14 cellular contexts compared by ENCODE assay signal in the genomic region with DNA sequence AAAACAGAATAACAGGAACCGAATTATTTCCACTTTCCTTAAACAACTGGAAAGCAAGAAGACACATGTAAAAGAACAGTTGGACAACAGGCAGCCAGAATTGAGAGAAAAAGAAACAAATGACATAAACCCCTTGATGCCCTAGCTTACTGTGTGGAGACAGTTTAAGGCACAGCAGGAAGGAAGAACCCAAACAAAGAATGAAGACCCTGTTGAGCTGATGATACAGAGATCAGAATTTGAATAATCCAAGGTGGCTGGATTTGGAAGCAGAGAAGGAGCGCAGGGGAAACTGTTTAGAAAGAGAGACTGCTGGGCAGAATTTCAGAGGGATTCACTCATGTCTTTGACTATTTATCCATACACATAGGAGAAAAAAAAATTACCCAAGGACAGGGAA.
DNase-seq lines count a peak whose midpoint lies in the region; ATAC-seq and TF ChIP-seq lines count a peak whose summit lies in the region.
"Had no signal": no experiment of that assay in that cellular context is flagged by ENCODE, and none has a peak within 500 bp of the region (broad histone marks: within the 10 kb centered on the region; RNA-seq: fewer than 3 reads in every experiment).

No MANE protein-coding gene starts in this region.

- no peak overlapping the region for H3K4me3 ChIP-seq in NT2/D1 (ENCODE audit: insufficient read length, low read depth)
- H3K4me3 ChIP-seq in suprapubic skin: no peak overlapping the region
- H3K4me3 ChIP-seq in upper lobe of left lung: no peak overlapping the region
- H3K4me3 ChIP-seq: BLaER1, SJCRH30 had no signal

- no peak overlapping the region for H2AFZ ChIP-seq in H9 (ENCODE audit: low read length)

- no peak overlapping the region for H3K14ac ChIP-seq in H9 (ENCODE audit: insufficient read depth, low read length)

- H3K4me3 Mint-ChIP-seq in H9: no peak overlapping the region

- H3K18ac ChIP-seq in H9 (ENCODE audit: insufficient read length, low read depth, low read length): no peak overlapping the region

- no peaks in the 10 kb centered on the region for H3K27me3 Mint-ChIP-seq in H9 (ENCODE audit: low read depth)

- H3K79me2 ChIP-seq in H9 (ENCODE audit: insufficient read depth, low read length): no peaks in the 10 kb centered on the region

- no peak for TF ChIP-seq CTCF in H9 (conservative IDR thresholded peaks at IDR 0.05)
- no peak for TF ChIP-seq CTCF in suprapubic skin (IDR thresholded peaks at IDR 0.05)
- TF ChIP-seq CTCF in upper lobe of left lung (IDR thresholded peaks at IDR 0.05): no peak

- peak overlapping the region in 2 of 3 experiments; percentile 2 to 73; a peak in 3 of 7 replicates for H3K27ac Mint-ChIP-seq in H9

- DNase-seq in H9 (no peak), NT2/D1 (ENCODE audit: low read depth, low spot score) (peak; percentile 48), iPS DF 19.7 (ENCODE audit: low read depth, low spot score) (peak; percentile 20), retina (peak; percentile 1), suprapubic skin (ENCODE audit: low spot score in 2 of 2) (no peak), upper lobe of left lung (no peak)
- DNase-seq: CD8-positive, alpha-beta memory T cell; NCI-H1105 treated with DMSO at 0.1 percent for 48 hours; NCI-H2029; NCI-H510A; SJCRH30 had no signal

- H3T11ph ChIP-seq in H9 (ENCODE audit: low read length): no peak overlapping the region

- H2BK120ac ChIP-seq in H9 (ENCODE audit: low read depth, low read length, poor library complexity, severe bottlenecking): no peak overlapping the region

- H3K27ac ChIP-seq in H9 (ENCODE audit: insufficient read length, low read depth, low read length) (no peak overlapping the region), suprapubic skin (no peak overlapping the region), upper lobe of left lung (no peak overlapping the region)
- H3K27ac ChIP-seq: BLaER1, RWPE1, SJCRH30 had no signal

- no peak overlapping the region for H2BK20ac ChIP-seq in H9 (ENCODE audit: low read depth, low read length, poor library complexity, severe bottlenecking)

- H4K8ac ChIP-seq in H9 (replicated peaks; ENCODE audit: insufficient read length, low read depth, low read length): no peak overlapping the region

- H3K9ac ChIP-seq in H9 (ENCODE audit: extremely low read depth, insufficient read length, low read length) (no peak overlapping the region), NT2/D1 (ENCODE audit: insufficient read length, low read depth) (no peak overlapping the region)
- H3K9ac ChIP-seq: BLaER1 had no signal

- no peaks in the 10 kb centered on the region; the same call in 1 of the 2 replicates for H3K4me1 ChIP-seq in H9 (ENCODE audit: insufficient read depth, low read length)
- H3K4me1 ChIP-seq in NT2/D1 (ENCODE audit: insufficient read depth, insufficient read length): no peaks in the 10 kb centered on the region
- H3K4me1 ChIP-seq in suprapubic skin: no peaks in the 10 kb centered on the region
- H3K4me1 ChIP-seq in upper lobe of left lung: no peaks in the 10 kb centered on the region
- H3K4me1 ChIP-seq: BLaER1, SJCRH30 had no signal

- H3K56ac ChIP-seq in H9 (ENCODE audit: insufficient read length, low read depth, low read length): no peak overlapping the region

- H3K9me3 Mint-ChIP-seq in H9: peaks cover 3 to 4% of the 10 kb centered on the region in 2 experiments; a peak in 1 of 5 replicates
- H3K9me3 Mint-ChIP-seq: CD8-positive, alpha-beta memory T cell had no signal

- H2AK5ac ChIP-seq in H9 (ENCODE audit: insufficient read length, low read length): no peak overlapping the region

- TF ChIP-seq POLR2A in suprapubic skin (IDR thresholded peaks at IDR 0.05) (no peak), upper lobe of left lung (IDR thresholded peaks at IDR 0.05) (no peak)

- ATAC-seq in upper lobe of left lung (ENCODE audit: low FRiP score in 2 of 2): no peak
- no peak for ATAC-seq in GM21786 (IDR thresholded peaks at IDR 0.05; ENCODE audit: unreplicated experiment)

- H3K4ac ChIP-seq in H9 (ENCODE audit: low read depth, low read length): no peak overlapping the region

- no peak overlapping the region for H2BK15ac ChIP-seq in H9 (ENCODE audit: low read depth, low read length)

- H2BK5ac ChIP-seq in H9 (ENCODE audit: insufficient read length, low read length): no peak overlapping the region

- H3K79me1 ChIP-seq in H9 (ENCODE audit: insufficient read depth, low read depth, low read length, poor library complexity, severe bottlenecking): no peaks in the 10 kb centered on the region

- H2BK12ac ChIP-seq in H9 (ENCODE audit: insufficient read length, low read depth, low read length): no peak overlapping the region

- H3K36me3 Mint-ChIP-seq in H9 (ENCODE audit: insufficient read depth in 1 of 3, low read depth in 3 of 3): peaks cover 0 to 15% (median 5%) of the 10 kb centered on the region in 3 experiments; a peak in 4 of 7 replicates

- no peaks in the 10 kb centered on the region for H3K23me2 ChIP-seq in H9 (ENCODE audit: insufficient read length, low read depth, low read length, poor library complexity, severe bottlenecking)

- no peak overlapping the region for H4K5ac ChIP-seq in H9 (ENCODE audit: insufficient read length, low read depth, low read length)

- H3K9me3 ChIP-seq in H9 (ENCODE audit: control insufficient read depth, low read depth, low read length) (no peaks in the 10 kb centered on the region), NT2/D1 (ENCODE audit: insufficient read depth, low read length) (no peaks in the 10 kb centered on the region), suprapubic skin (no peaks in the 10 kb centered on the region), upper lobe of left lung (no peaks in the 10 kb centered on the region)
- H3K9me3 ChIP-seq: SJCRH30 had no signal

- no peaks in the 10 kb centered on the region for H4K20me1 ChIP-seq in H9 (ENCODE audit: control insufficient read depth, insufficient read depth, insufficient read length)

- no CpG with 5 or more reads among the region's 2 CpGs for WGBS in H9 (ENCODE audit: extremely low coverage, insufficient read length, low lambda C conversion rate)
- WGBS in suprapubic skin: 83% methylated on average over 2 of the region's 2 CpGs
- WGBS in upper lobe of left lung, 2 donors: 82 to 90% methylated on average over 2 of the region's 2 CpGs

- H3K4me1 Mint-ChIP-seq in H9: peaks cover 27 to 33% of the 10 kb centered on the region in 2 experiments

- TF ChIP-seq EP300 in suprapubic skin (IDR thresholded peaks at IDR 0.05) (no peak), upper lobe of left lung (IDR thresholded peaks at IDR 0.05) (no peak)

- H3K36me3 ChIP-seq in NT2/D1 (ENCODE audit: insufficient read depth, insufficient read length, low read length) (no peaks in the 10 kb centered on the region), suprapubic skin (no peaks in the 10 kb centered on the region), upper lobe of left lung (no peaks in the 10 kb centered on the region)
- H3K36me3 ChIP-seq: SJCRH30 had no signal

- no peaks in the 10 kb centered on the region for H3K27me3 ChIP-seq in H9 (ENCODE audit: insufficient read depth, low read length)
- H3K27me3 ChIP-seq in NT2/D1 (ENCODE audit: insufficient read depth, insufficient read length): no peaks in the 10 kb centered on the region
- H3K27me3 ChIP-seq in suprapubic skin: no peaks in the 10 kb centered on the region
- H3K27me3 ChIP-seq in upper lobe of left lung: no peaks in the 10 kb centered on the region
- H3K27me3 ChIP-seq: BLaER1, SJCRH30 had no signal

- no peak overlapping the region for H3K4me2 ChIP-seq in H9 (ENCODE audit: insufficient read depth, insufficient read length, low read length)
- H3K4me2 ChIP-seq: BLaER1 had no signal

- no peak overlapping the region for H4K91ac ChIP-seq in H9 (ENCODE audit: insufficient read length, low read depth, low read length)

- no peak overlapping the region for H3K23ac ChIP-seq in H9 (ENCODE audit: insufficient read length, low read depth, low read length)

Comparison
In these comparisons a context has a peak if more than half of its experiments do, and no peak if none do; other contexts are left out.
1. DNase-seq: peak in NT2/D1 (single experiment), iPS DF 19.7 (single experiment) and retina (single experiment); none in H9 (single experiment), suprapubic skin (0 of 2) and upper lobe of left lung (0 of 2).